In genomic region chr19:3987619-3988371, GRCh38 we compare ENCODE assay signal across 1 cellular context.
TF ChIP-seq lines count a peak whose summit lies in the region.

No MANE protein-coding gene starts in this region.

TF ChIP-seq in K562, 482 proteins besides CTCF, POLR2A, EP300 and RAD21 (continued from another document and continues in another):
- TF ChIP-seq, protein P1, sequence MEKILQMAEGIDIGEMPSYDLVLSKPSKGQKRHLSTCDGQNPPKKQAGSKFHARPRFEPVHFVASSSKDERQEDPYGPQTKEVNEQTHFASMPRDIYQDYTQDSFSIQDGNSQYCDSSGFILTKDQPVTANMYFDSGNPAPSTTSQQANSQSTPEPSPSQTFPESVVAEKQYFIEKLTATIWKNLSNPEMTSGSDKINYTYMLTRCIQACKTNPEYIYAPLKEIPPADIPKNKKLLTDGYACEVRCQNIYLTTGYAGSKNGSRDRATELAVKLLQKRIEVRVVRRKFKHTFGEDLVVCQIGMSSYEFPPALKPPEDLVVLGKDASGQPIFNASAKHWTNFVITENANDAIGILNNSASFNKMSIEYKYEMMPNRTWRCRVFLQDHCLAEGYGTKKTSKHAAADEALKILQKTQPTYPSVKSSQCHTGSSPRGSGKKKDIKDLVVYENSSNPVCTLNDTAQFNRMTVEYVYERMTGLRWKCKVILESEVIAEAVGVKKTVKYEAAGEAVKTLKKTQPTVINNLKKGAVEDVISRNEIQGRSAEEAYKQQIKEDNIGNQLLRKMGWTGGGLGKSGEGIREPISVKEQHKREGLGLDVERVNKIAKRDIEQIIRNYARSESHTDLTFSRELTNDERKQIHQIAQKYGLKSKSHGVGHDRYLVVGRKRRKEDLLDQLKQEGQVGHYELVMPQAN (IDR thresholded peaks at IDR 0.05; ENCODE audit: borderline replicate concordance) = no peak; the same call in 1 of the 2 replicates
- TF ChIP-seq HMG20A (CRISPR knock-in tag; conservative IDR thresholded peaks at IDR 0.05) (no peak), NFIC (IDR thresholded peaks at IDR 0.05) (no peak), PTTG1 (tag; IDR thresholded peaks at IDR 0.05; ENCODE audit: low read depth) (no peak), ZNF77 (CRISPR knock-in tag; IDR thresholded peaks at IDR 0.05) (no peak), ATF1 (CRISPR knock-in tag; IDR thresholded peaks at IDR 0.05) (no peak), ATF1 (tag; IDR thresholded peaks at IDR 0.05) (no peak), MYBL2 (IDR thresholded peaks at IDR 0.05; ENCODE audit: low read depth) (no peak), MYBL2 (CRISPR knock-in tag; IDR thresholded peaks at IDR 0.05; ENCODE audit: borderline replicate concordance) (no peak), NR2C1 (IDR thresholded peaks at IDR 0.05) (no peak), NR2C1 (tag; IDR thresholded peaks at IDR 0.05) (no peak), ZNF586 (CRISPR knock-in tag; conservative IDR thresholded peaks at IDR 0.05) (no peak), BHLHE40 (IDR thresholded peaks at IDR 0.05; ENCODE audit: low read length) (0 out of 2 replicates have a peak, but pooled peaks have one; percentile 5), SMARCC2 (IDR thresholded peaks at IDR 0.05; ENCODE audit: low read depth) (no peak), SRF (CRISPR knock-in tag; IDR thresholded peaks at IDR 0.05) (no peak), TBP (optimal IDR thresholded peaks at IDR 0.05; ENCODE audit: low read depth, low read length) (no peak), MEF2D (tag; conservative IDR thresholded peaks at IDR 0.05; ENCODE audit: low read depth) (0 out of 2 replicates have a peak, but pooled peaks have one; percentile 20), KHSRP (IDR thresholded peaks at IDR 0.05) (no peak), MYC (IDR thresholded peaks at IDR 0.05; ENCODE audit: low read depth, low read length) (peak; percentile 58), MYC (CRISPR knock-in tag; IDR thresholded peaks at IDR 0.05; ENCODE audit: borderline replicate concordance, low read depth) (no peak), POLR2H (tag; IDR thresholded peaks at IDR 0.05; ENCODE audit: low read depth) (no peak), SETDB1 (IDR thresholded peaks at IDR 0.05; ENCODE audit: low read length) (no peak), MEF2A (IDR thresholded peaks at IDR 0.05; ENCODE audit: control insufficient read depth, low read depth, low read length) (no peak), SMARCA5 (IDR thresholded peaks at IDR 0.05) (0 out of 2 replicates have a peak, but pooled peaks have one; percentile 46), PHB (CRISPR knock-in tag; IDR thresholded peaks at IDR 0.05) (no peak), BRCA1 (IDR thresholded peaks at IDR 0.05) (no peak), BRCA1 (CRISPR knock-in tag; IDR thresholded peaks at IDR 0.05) (no peak), SNRNP70 (optimal IDR thresholded peaks at IDR 0.05; ENCODE audit: low read depth, low read length) (no peak), HDAC8 (tag; IDR thresholded peaks at IDR 0.05) (no peak), MNT (conservative IDR thresholded peaks at IDR 0.05) (no peak), TEAD4 (IDR thresholded peaks at IDR 0.05; ENCODE audit: low read length) (no peak), TEAD4 (CRISPR knock-in tag; IDR thresholded peaks at IDR 0.05; ENCODE audit: borderline replicate concordance) (no peak), TEAD2 (tag; IDR thresholded peaks at IDR 0.05) (no peak), BDP1 (IDR thresholded peaks at IDR 0.05; ENCODE audit: insufficient read depth, insufficient read length) (no peak), PATZ1 (CRISPR knock-in tag; IDR thresholded peaks at IDR 0.05; ENCODE audit: borderline replicate concordance) (no peak), ZNF717 (CRISPR knock-in tag; IDR thresholded peaks at IDR 0.05) (no peak), TAF7 (tag; IDR thresholded peaks at IDR 0.05) (no peak), CTCFL (IDR thresholded peaks at IDR 0.05; ENCODE audit: borderline replicate concordance, insufficient read depth, low read depth, low read length, poor library complexity, severe bottlenecking) (no peak), PRDM10 (IDR thresholded peaks at IDR 0.05; ENCODE audit: partially characterized antibody) (peak; percentile 60), ZNF780A (CRISPR knock-in tag; IDR thresholded peaks at IDR 0.05) (no peak), ZNF23 (CRISPR knock-in tag; IDR thresholded peaks at IDR 0.05) (no peak), TFE3 (CRISPR knock-in tag; IDR thresholded peaks at IDR 0.05) (peak; percentile 17; the same call in 1 of the 2 replicates), CBX3 (IDR thresholded peaks at IDR 0.05; ENCODE audit: borderline replicate concordance in 1 of 2, low read length in 2 of 2) (no peak), WHSC1 (IDR thresholded peaks at IDR 0.05; ENCODE audit: low read length) (no peak), RBM14 (IDR thresholded peaks at IDR 0.05; ENCODE audit: borderline replicate concordance, insufficient read depth, low read depth, low read length) (no peak), ZNF121 (CRISPR knock-in tag; conservative IDR thresholded peaks at IDR 0.05) (no peak), SAP30 (IDR thresholded peaks at IDR 0.05; ENCODE audit: borderline replicate concordance, insufficient read depth, low read depth, low read length, poor library complexity, severe bottlenecking) (no peak), ZNF785 (CRISPR knock-in tag; IDR thresholded peaks at IDR 0.05) (no peak), ZNF830 (CRISPR knock-in tag; IDR thresholded peaks at IDR 0.05) (no peak), CBFB (CRISPR knock-in tag; IDR thresholded peaks at IDR 0.05) (no peak), SMAD4 (CRISPR knock-in tag; conservative IDR thresholded peaks at IDR 0.05) (0 out of 2 replicates have a peak, but pooled peaks have one; percentile 23), SAFB (IDR thresholded peaks at IDR 0.05; ENCODE audit: borderline replicate concordance, low read depth, low read length) (no peak), BACH1 (tag; IDR thresholded peaks at IDR 0.05) (no peak), KDM2B (CRISPR knock-in tag; IDR thresholded peaks at IDR 0.05) (no peak), SAFB2 (IDR thresholded peaks at IDR 0.05; ENCODE audit: borderline replicate concordance, low read depth, low read length, severe bottlenecking) (no peak), RCOR1 (IDR thresholded peaks at IDR 0.05; ENCODE audit: borderline replicate concordance in 1 of 2, low read depth in 2 of 2, low read length in 2 of 2) (no peak), ZC3H4 (CRISPR knock-in tag; IDR thresholded peaks at IDR 0.05; ENCODE audit: borderline replicate concordance) (no peak), ZBTB1 (CRISPR knock-in tag; IDR thresholded peaks at IDR 0.05; ENCODE audit: borderline replicate concordance, low read depth) (no peak), RFX5 (IDR thresholded peaks at IDR 0.05; ENCODE audit: low read depth, low read length) (no peak), POLR2G (IDR thresholded peaks at IDR 0.05; ENCODE audit: low read depth, low read length) (peak; percentile 50; the same call in 1 of the 2 replicates), MED1 (CRISPR knock-in tag; IDR thresholded peaks at IDR 0.05; ENCODE audit: borderline replicate concordance) (no peak), HNRNPL (IDR thresholded peaks at IDR 0.05; ENCODE audit: low read depth, low read length) (no peak), TARDBP (IDR thresholded peaks at IDR 0.05) (no peak), NELFE (IDR thresholded peaks at IDR 0.05; ENCODE audit: insufficient read depth, insufficient read length) (no peak)
- TF ChIP-seq, protein P2, sequence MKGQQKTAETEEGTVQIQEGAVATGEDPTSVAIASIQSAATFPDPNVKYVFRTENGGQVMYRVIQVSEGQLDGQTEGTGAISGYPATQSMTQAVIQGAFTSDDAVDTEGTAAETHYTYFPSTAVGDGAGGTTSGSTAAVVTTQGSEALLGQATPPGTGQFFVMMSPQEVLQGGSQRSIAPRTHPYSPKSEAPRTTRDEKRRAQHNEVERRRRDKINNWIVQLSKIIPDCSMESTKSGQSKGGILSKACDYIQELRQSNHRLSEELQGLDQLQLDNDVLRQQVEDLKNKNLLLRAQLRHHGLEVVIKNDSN (CRISPR knock-in tag; IDR thresholded peaks at IDR 0.05) = 0 out of 2 replicates have a peak, but pooled peaks have one; percentile 32
- TF ChIP-seq, protein P3, sequence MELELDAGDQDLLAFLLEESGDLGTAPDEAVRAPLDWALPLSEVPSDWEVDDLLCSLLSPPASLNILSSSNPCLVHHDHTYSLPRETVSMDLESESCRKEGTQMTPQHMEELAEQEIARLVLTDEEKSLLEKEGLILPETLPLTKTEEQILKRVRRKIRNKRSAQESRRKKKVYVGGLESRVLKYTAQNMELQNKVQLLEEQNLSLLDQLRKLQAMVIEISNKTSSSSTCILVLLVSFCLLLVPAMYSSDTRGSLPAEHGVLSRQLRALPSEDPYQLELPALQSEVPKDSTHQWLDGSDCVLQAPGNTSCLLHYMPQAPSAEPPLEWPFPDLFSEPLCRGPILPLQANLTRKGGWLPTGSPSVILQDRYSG (tag; conservative IDR thresholded peaks at IDR 0.05; ENCODE audit: low read depth) = no peak
